In genomic region chr2:74849228-74849892, GRCh38 we compare ENCODE assay signal across 8 cellular contexts. TPM values are rescaled to one million over a fixed set of nuclear protein-coding genes. Genes with fewer than 3 reads are reported as not detected.
DNase-seq lines count a peak whose midpoint lies in the region; ATAC-seq, FAIRE-seq and TF ChIP-seq lines count a peak whose summit lies in the region.

No MANE protein-coding gene starts in this region.

- TF ChIP-seq RAD21 in K562 (CRISPR knock-in tag; conservative IDR thresholded peaks at IDR 0.05 in 1 of 2, IDR thresholded peaks at IDR 0.05 in 1 of 2): no peak

- peaks cover 44% of the 10 kb centered on the region for H4K20me1 ChIP-seq in OCI-LY7 (ENCODE audit: insufficient read depth, low read length)
- peaks cover 75% of the 10 kb centered on the region for H4K20me1 ChIP-seq in K562 (replicated peaks; ENCODE audit: control insufficient read depth, insufficient read depth, low read length)

- in situ Hi-C loops in K562 (cut with MboI): no loop called here

- H3K27ac ChIP-seq in OCI-LY7 (ENCODE audit: low read depth, low read length, poor library complexity, severe bottlenecking) (peak overlapping the region; percentile 80), K562 (ENCODE audit: extremely low read depth, low read depth, low read length) (no peak overlapping the region), urinary bladder (ENCODE audit: low read depth) (peak overlapping the region; percentile 70)

- BruUV-seq in OCI-LY7 (replicated peaks; lab: Mats Ljungman, UMichigan): no TSS peak
- no TSS peak for BruUV-seq in K562 (replicated peaks; lab: Mats Ljungman, UMichigan)

- peak; percentile 87 for ATAC-seq in GM18909 (IDR thresholded peaks at IDR 0.05; ENCODE audit: poor library complexity, unreplicated experiment)
- peak; percentile 84 for ATAC-seq in HG02885 (IDR thresholded peaks at IDR 0.05; ENCODE audit: poor library complexity, unreplicated experiment)
- ATAC-seq in K562: peak; percentile 46; the same call in 1 of the 3 replicates

- H3K4me3 ChIP-seq in OCI-LY7 (ENCODE audit: low read depth, low read length, poor library complexity, severe bottlenecking) (peak overlapping the region; percentile 55), K562 (no peak overlapping the region), urinary bladder (ENCODE audit: low read depth, low read length) (no peak overlapping the region)

- H3K9me1 ChIP-seq in K562 (ENCODE audit: control insufficient read depth, insufficient read depth, low read length): peaks cover 19% of the 10 kb centered on the region

- H3K4me2 ChIP-seq in OCI-LY7 (ENCODE audit: low read length) (peak overlapping the region; percentile 73), K562 (ENCODE audit: insufficient read depth, low read length) (no peak overlapping the region)

- FAIRE-seq in K562 (lab: Jason Lieb, UNC): no peak

- H3K9ac ChIP-seq in K562 (ENCODE audit: insufficient read depth in 1 of 2, low read depth in 2 of 2, low read length in 2 of 2): peak overlapping the region in 1 of 2 experiments; percentile 81; a peak in 1 of 4 replicates

- no peaks in the 10 kb centered on the region for H3K27me3 ChIP-seq in K562 (ENCODE audit: control insufficient read depth in 2 of 2, insufficient read depth in 2 of 2, low read length in 2 of 2)

- no peak for TF ChIP-seq POLR2A in K562 (conservative IDR thresholded peaks at IDR 0.05)

- POLR2A ChIA-PET in OCI-LY7 (lab: Charles Lee) (interaction anchor here (0.5 to 4.2 kb wide), 5 partner anchors 12 to 1502 kb away, joined by 3 to 43 read pairs (median 5); partner anchors contain the start of gene HK2), K562 (lab: Yijun Ruan, JAX) (no interaction called here)

- H3K9me3 ChIP-seq in OCI-LY7 (ENCODE audit: low read length): no peaks in the 10 kb centered on the region
- H3K9me3 ChIP-seq in K562 (replicated peaks; ENCODE audit: control insufficient read depth, insufficient read depth, low read depth, low read length): no peaks in the 10 kb centered on the region

- 56% methylated on average over 8 of the region's 8 CpGs for WGBS in K562 (ENCODE audit: insufficient coverage, low coverage, missing lambda C conversion rate)
- 59% methylated on average over 8 of the region's 8 CpGs for WGBS in urinary bladder

- peaks cover 16% of the 10 kb centered on the region; the same call in 1 of the 2 replicates for H3K36me3 ChIP-seq in OCI-LY7 (ENCODE audit: insufficient read depth, low read length)
- peaks cover 43% of the 10 kb centered on the region for H3K36me3 ChIP-seq in K562 (ENCODE audit: control insufficient read depth, insufficient read depth, low read length)
- no peaks in the 10 kb centered on the region for H3K36me3 ChIP-seq in urinary bladder (ENCODE audit: insufficient read depth)

- H3K9me2 ChIP-seq in OCI-LY7 (ENCODE audit: insufficient read depth, low read length): no peaks in the 10 kb centered on the region

- no peak for TF ChIP-seq EP300 in K562 (IDR thresholded peaks at IDR 0.05; ENCODE audit: low read length)

- TF ChIP-seq CTCF in OCI-LY7 (conservative IDR thresholded peaks at IDR 0.05; ENCODE audit: low read length): no peak
- TF ChIP-seq CTCF in K562 (IDR thresholded peaks at IDR 0.05 in 2 of 3, conservative IDR thresholded peaks at IDR 0.05 in 1 of 3; ENCODE audit: insufficient read depth in 2 of 3, low read depth in 1 of 3, low read length in 3 of 3): no peak

- CTCF ChIA-PET in OCI-LY7 (lab: Charles Lee; ENCODE audit: unreplicated experiment): interaction anchor here (0.6 to 1.3 kb wide), 4 partner anchors 12 to 580 kb away, joined by 3 to 7 read pairs (median 3); no protein-coding TSS in a partner anchor
- CTCF ChIA-PET in K562 (lab: Yijun Ruan, JAX; ENCODE audit: low intra/inter-chr PET ratio): no interaction called here

- H3K79me2 ChIP-seq in OCI-LY7 (ENCODE audit: insufficient read depth, low read depth, low read length) (peaks cover 76% of the 10 kb centered on the region), K562 (ENCODE audit: control insufficient read depth, insufficient read depth, low read length) (peaks cover 88% of the 10 kb centered on the region)

- intact Hi-C loops in OCI-LY7 (cut with micrococcal nuclease; ENCODE audit: unreplicated experiment) (no loop called here), K562 (cut with micrococcal nuclease) (no loop called here)

- peak; percentile 80 for DNase-seq in OCI-LY7 (ENCODE audit: low spot score)
- no peak for DNase-seq in K562 (ENCODE audit: extremely low read depth in 1 of 4, low spot score in 3 of 4)
- DNase-seq in lung microvascular endothelial cell (ENCODE audit: low read depth in 2 of 2): peak; percentile 32 to 62
- no peak for DNase-seq in NCI-H1694 treated with DMSO at 0.1 percent for 48 hours (lab: John Stamatoyannopoulos, UW)
- no peak for DNase-seq in NCI-H1930 (lab: John Stamatoyannopoulos, UW)

- H2AFZ ChIP-seq in OCI-LY7 (ENCODE audit: low read length): no peak overlapping the region
- H2AFZ ChIP-seq in K562 (ENCODE audit: low read depth, low read length): no peak overlapping the region

- H3K4me1 ChIP-seq in OCI-LY7 (ENCODE audit: insufficient read depth, low read length, poor library complexity, severe bottlenecking) (peaks cover 37% of the 10 kb centered on the region), K562 (replicated peaks in 1 of 2; ENCODE audit: control insufficient read depth in 2 of 2, insufficient read depth in 2 of 2, low read length in 2 of 2) (peaks cover 10 to 14% of the 10 kb centered on the region in 2 experiments; a peak in 4 of 5 replicates), urinary bladder (ENCODE audit: insufficient read depth) (peaks cover 5% of the 10 kb centered on the region)

TF ChIP-seq in K562, 482 proteins besides CTCF, POLR2A, EP300 and RAD21:
- peak; percentile 7 for TF ChIP-seq NFYB (IDR thresholded peaks at IDR 0.05; ENCODE audit: extremely low read depth, insufficient read length)
- TF ChIP-seq NR2C1 (IDR thresholded peaks at IDR 0.05): no peak
- no peak for TF ChIP-seq NR2C1 (tag; IDR thresholded peaks at IDR 0.05)

RNA-seq across cellular contexts. Expression of gene HK2, which starts 15.4 kb away (rescaled TPM):
- 8.6 and 11.8 TPM in 2 replicates for total RNA-seq in OCI-LY7 (2014; rRNA removed; shearing (Covaris generic))
- 30.2 and 50.5 TPM in 2 replicates for total RNA-seq in OCI-LY7 (2022)
- total RNA-seq in K562 (2011; cell fraction: chromatin; rRNA removed; ENCODE audit: low replicate concordance): 93.6 and 110 TPM in 2 replicates
- 73.7 and 77.0 TPM in 2 replicates for total RNA-seq in K562 (2011; cell fraction: nucleolus; rRNA removed)
- 56.9 and 66.5 TPM in 2 replicates for total RNA-seq in K562 (2011; cell fraction: nucleoplasm; rRNA removed)
- 17.4 and 17.7 TPM in 2 replicates for total RNA-seq in K562 (2014; rRNA removed)
- total RNA-seq in K562 (2014; rRNA removed; fragmentation: Illumina TruSeq; extraction: Trizol): 17.9 and 19.9 TPM in 2 replicates
- total RNA-seq in K562 (2015; rRNA removed; fragmentation: Illumina TruSeq; extraction: Trizol): 17.2 and 17.3 TPM in 2 replicates
- 40.8 and 42.6 TPM in 2 replicates for total RNA-seq in K562 (2021)
- polyA plus RNA-seq in K562 (2011; rRNA removed): 38.1 and 56.0 TPM in 2 replicates
- polyA plus RNA-seq in K562 (2011; cell fraction: cytosol; rRNA removed): 30.7 and 37.0 TPM in 2 replicates
- polyA plus RNA-seq in K562 (2011; cell fraction: nucleus; rRNA removed): 42.2 and 63.3 TPM in 2 replicates
- 10.0 and 31.3 TPM in 2 replicates for polyA plus RNA-seq in K562 (2012)
- polyA plus RNA-seq in K562 (2014; fragmentation: Illumina TruSeq; extraction: Trizol): 24.3 and 26.4 TPM in 2 replicates
- 1 to 10 TPM; 4.7 to 6.4 TPM for polyA plus RNA-seq in K562 (2014; fragmentation: Nextera tagmentation; extraction: Ambion mirVana)
- 21.3 and 22.3 TPM in 2 replicates for polyA plus RNA-seq in K562 (2014; rRNA removed)
- 141 and 242 TPM in 2 replicates for polyA minus RNA-seq in K562 (2011; rRNA and poly(A)+ RNA removed)
- 70.3 and 92.1 TPM in 2 replicates for polyA minus RNA-seq in K562 (2011; cell fraction: cytosol; rRNA and poly(A)+ RNA removed)
- 49.3 and 62.1 TPM in 2 replicates for polyA minus RNA-seq in K562 (2011; cell fraction: nucleus; rRNA and poly(A)+ RNA removed)
- 2.2 and 3.4 TPM in 2 replicates for total RNA-seq in lung microvascular endothelial cell
- 9.7 TPM for total RNA-seq in urinary bladder
- polyA plus RNA-seq in urinary bladder: 8.2 TPM

Comparison
In these comparisons a context has a peak if more than half of its experiments do, and no peak if none do; other contexts are left out.
1. DNase-seq: peak in OCI-LY7 (single experiment) and lung microvascular endothelial cell (2 of 2); none in K562 (0 of 4), NCI-H1694 treated with DMSO at 0.1 percent for 48 hours (single experiment) and NCI-H1930 (0 of 2).
2. Peak in every context shown above with its lines, with median percentiles within 50 percentile points of each other: ATAC-seq.